8 cellular contexts compared by ENCODE assay signal in the genomic region with DNA sequence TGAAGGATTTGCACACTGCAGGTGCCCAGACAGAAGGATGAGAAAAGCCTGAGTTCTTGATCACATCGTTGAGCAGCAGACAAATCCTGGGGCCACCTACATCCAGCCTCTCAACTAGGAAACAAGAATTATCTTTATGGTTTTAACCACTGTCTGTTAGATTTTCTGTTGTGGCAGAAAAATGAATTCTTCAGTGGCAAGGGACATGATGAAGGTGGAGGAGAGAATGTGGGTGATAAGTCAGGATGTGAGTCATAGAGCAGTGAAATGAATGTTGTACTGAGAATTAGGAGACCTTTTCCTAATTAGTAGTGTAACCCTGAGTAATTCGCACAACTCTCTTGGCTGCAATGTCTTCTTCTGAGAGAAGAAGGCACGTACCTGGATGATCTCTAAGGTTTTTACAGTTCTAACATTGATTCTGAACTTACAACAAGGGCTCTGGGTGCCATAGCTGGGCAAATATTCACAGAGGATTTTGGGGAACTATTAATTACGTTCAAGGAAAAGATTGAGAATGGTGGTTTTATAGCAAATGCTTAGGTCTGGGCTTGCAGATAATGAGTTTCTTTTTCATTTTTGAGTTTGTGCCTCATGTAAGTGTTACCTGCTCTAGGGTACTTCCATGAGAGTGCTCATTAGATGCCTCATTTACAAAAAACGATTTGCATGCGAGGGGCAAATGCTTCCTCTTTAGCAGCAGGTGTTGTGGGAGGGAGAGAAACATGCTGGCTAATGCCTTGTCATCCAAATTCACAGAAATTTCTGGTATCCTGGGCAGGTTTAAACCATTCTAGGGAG.
DNase-seq lines count a peak whose midpoint lies in the region; ATAC-seq, FAIRE-seq and TF ChIP-seq lines count a peak whose summit lies in the region.

No MANE protein-coding gene starts in this region.

- peak; percentile 31 for DNase-seq in GM13977 (ENCODE audit: low spot score)
- peak; percentile 64 for DNase-seq in RCC 7860 (ENCODE audit: low spot score)
- peak; percentile 12 for DNase-seq in iPS DF 19.7 (ENCODE audit: low read depth, low spot score)
- no peak for DNase-seq in NCI-H2227 treated with DMSO at 0.1 percent for 48 hours (lab: John Stamatoyannopoulos, UW)
- DNase-seq in islet precursor cell: no peak
- no peak for DNase-seq in NCI-H2227 (lab: John Stamatoyannopoulos, UW; ENCODE audit: unreplicated experiment)

- FAIRE-seq in RCC 7860 (lab: Jason Lieb, UNC): peak; percentile 77

- in situ Hi-C loops in GM13977 (cut with MboI; ENCODE audit: low pct_unique_long_range_greater_than_20kb, low sequenced_read_pairs, unreplicated experiment): no loop called here

- no peak for TF ChIP-seq CTCF in GM13977 (IDR thresholded peaks at IDR 0.05; ENCODE audit: extremely low read depth, insufficient read depth, missing control alignments)

- ATAC-seq in HG02571 (IDR thresholded peaks at IDR 0.05; ENCODE audit: unreplicated experiment): peak; percentile 83
- no peak for ATAC-seq in GM19455 (IDR thresholded peaks at IDR 0.05; ENCODE audit: unreplicated experiment)

Comparison
In these comparisons a context has a peak if more than half of its experiments do, and no peak if none do; other contexts are left out.
1. DNase-seq: peak in GM13977 (single experiment), RCC 7860 (single experiment) and iPS DF 19.7 (single experiment); none in NCI-H2227 treated with DMSO at 0.1 percent for 48 hours (single experiment), islet precursor cell (single experiment) and NCI-H2227 (single experiment).